ENCODE assay signal across 1 cellular context in the genomic region with DNA sequence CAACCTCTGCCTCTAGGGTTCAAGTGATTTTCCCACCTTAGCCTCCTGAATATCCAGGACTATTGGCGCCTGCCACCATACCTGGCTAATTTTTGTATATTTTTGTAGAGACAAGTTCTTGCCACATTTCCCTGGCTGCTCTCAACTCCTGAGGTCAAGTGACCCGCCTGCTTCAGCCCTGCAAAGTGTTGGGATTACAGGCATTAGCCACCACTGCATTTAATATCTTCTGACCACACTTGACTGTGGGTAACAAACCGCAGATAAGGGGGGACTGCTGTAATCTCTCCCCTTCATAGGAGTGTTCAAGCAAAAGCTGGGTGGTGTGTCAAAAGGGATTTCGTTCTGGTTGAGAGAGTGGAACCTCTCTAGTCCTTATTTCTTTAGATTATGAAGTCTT.
TF ChIP-seq lines count a peak whose summit lies in the region.

No MANE protein-coding gene starts in this region.

TF ChIP-seq in GM12878, 131 proteins besides CTCF, POLR2A, EP300 and RAD21 (continued from another document):
- TF ChIP-seq, protein P1, sequence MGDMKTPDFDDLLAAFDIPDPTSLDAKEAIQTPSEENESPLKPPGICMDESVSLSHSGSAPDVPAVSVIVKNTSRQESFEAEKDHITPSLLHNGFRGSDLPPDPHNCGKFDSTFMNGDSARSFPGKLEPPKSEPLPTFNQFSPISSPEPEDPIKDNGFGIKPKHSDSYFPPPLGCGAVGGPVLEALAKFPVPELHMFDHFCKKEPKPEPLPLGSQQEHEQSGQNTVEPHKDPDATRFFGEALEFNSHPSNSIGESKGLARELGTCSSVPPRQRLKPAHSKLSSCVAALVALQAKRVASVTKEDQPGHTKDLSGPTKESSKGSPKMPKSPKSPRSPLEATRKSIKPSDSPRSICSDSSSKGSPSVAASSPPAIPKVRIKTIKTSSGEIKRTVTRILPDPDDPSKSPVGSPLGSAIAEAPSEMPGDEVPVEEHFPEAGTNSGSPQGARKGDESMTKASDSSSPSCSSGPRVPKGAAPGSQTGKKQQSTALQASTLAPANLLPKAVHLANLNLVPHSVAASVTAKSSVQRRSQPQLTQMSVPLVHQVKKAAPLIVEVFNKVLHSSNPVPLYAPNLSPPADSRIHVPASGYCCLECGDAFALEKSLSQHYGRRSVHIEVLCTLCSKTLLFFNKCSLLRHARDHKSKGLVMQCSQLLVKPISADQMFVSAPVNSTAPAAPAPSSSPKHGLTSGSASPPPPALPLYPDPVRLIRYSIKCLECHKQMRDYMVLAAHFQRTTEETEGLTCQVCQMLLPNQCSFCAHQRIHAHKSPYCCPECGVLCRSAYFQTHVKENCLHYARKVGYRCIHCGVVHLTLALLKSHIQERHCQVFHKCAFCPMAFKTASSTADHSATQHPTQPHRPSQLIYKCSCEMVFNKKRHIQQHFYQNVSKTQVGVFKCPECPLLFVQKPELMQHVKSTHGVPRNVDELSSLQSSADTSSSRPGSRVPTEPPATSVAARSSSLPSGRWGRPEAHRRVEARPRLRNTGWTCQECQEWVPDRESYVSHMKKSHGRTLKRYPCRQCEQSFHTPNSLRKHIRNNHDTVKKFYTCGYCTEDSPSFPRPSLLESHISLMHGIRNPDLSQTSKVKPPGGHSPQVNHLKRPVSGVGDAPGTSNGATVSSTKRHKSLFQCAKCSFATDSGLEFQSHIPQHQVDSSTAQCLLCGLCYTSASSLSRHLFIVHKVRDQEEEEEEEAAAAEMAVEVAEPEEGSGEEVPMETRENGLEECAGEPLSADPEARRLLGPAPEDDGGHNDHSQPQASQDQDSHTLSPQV (IDR thresholded peaks at IDR 0.05), result no peak
- TF ChIP-seq SKIL (IDR thresholded peaks at IDR 0.05; ENCODE audit: low read depth, poor library complexity, severe bottlenecking) (no peak), BRCA1 (IDR thresholded peaks at IDR 0.05; ENCODE audit: low read depth, low read length) (no peak), TAF1 (IDR thresholded peaks at IDR 0.05; ENCODE audit: borderline replicate concordance, low read depth, low read length) (no peak)
